Comparison of ENCODE assay signal across 8 cellular contexts in genomic region chr1:145690587-145691558, GRCh38. TPM values are rescaled to one million over a fixed set of nuclear protein-coding genes. Genes with fewer than 3 reads are reported as not detected.
A peak's percentile ranks its signal among the peaks of the same experiment; 100 is the strongest.
DNase-seq lines count a peak whose midpoint lies in the region; ATAC-seq, FAIRE-seq and TF ChIP-seq lines count a peak whose summit lies in the region.

No MANE protein-coding gene starts in this region.

- no peaks in the 10 kb centered on the region for H3K27me3 Mint-ChIP-seq in activated T-cell treated with anti-CD3 and anti-CD28 coated beads, Interleukin-2, amount 50 U/mL, for 72 hours (ENCODE audit: low read depth)

- peak; percentile 76 for ATAC-seq in HG03442 (IDR thresholded peaks at IDR 0.05; ENCODE audit: unreplicated experiment)
- peak; percentile 90 to 91 for ATAC-seq in activated T-cell treated with anti-CD3 and anti-CD28 coated beads, Interleukin-2, amount 50 U/mL, for 72 hours (replicated peaks in 1 of 2)
- ATAC-seq in GM18873 (IDR thresholded peaks at IDR 0.05; ENCODE audit: low FRiP score, unreplicated experiment): no peak

- H3K9me3 ChIP-seq in kidney (ENCODE audit: control insufficient read depth in 1 of 2, low read length in 2 of 2): no peaks in the 10 kb centered on the region

- H3K36me3 Mint-ChIP-seq in activated T-cell treated with anti-CD3 and anti-CD28 coated beads, Interleukin-2, amount 50 U/mL, for 72 hours (ENCODE audit: insufficient read depth in 2 of 2): no peaks in the 10 kb centered on the region

- no peak for TF ChIP-seq CTCF in kidney (IDR thresholded peaks at IDR 0.05; ENCODE audit: borderline replicate concordance, extremely low read depth, insufficient read depth)

- no peak overlapping the region for H3K9ac ChIP-seq in kidney (ENCODE audit: low read length in 2 of 2)

- intact Hi-C loops in kidney (cut with DNase I): no loop called here

- H3K27ac ChIP-seq in kidney (ENCODE audit: low read depth in 2 of 2, low read length in 2 of 2) (peak overlapping the region in 1 of 2 donors; percentile 23), substantia nigra (ENCODE audit: low read depth, low read length, poor library complexity, severe bottlenecking) (no peak overlapping the region)

- H3K4me1 ChIP-seq in kidney (ENCODE audit: control insufficient read depth in 1 of 2, insufficient read depth in 1 of 2, low read depth in 1 of 2, low read length in 2 of 2): peaks cover 14 to 25% of the 10 kb centered on the region in 2 donors

- peaks cover 8 to 23% of the 10 kb centered on the region in 2 donors for H3K36me3 ChIP-seq in kidney (ENCODE audit: control insufficient read depth in 1 of 2, insufficient read depth in 2 of 2, low read length in 2 of 2)

- peak; percentile 32 for DNase-seq in stimulated activated CD4-positive, alpha-beta T cell treated with anti-CD3 and anti-CD28 coated beads, Interleukin-15, amount 100 ng/mL, for 24 hours
- DNase-seq in stimulated activated CD4-positive, alpha-beta T cell treated with anti-CD3 and anti-CD28 coated beads, Interleukin-4, amount 100 ng/mL, for 1 hour: no peak
- peak; percentile 14 to 22 for DNase-seq in activated T-cell treated with anti-CD3 and anti-CD28 coated beads, Interleukin-2, amount 50 U/mL, for 72 hours
- DNase-seq in kidney tubule cell (ENCODE audit: low spot score) (peak; percentile 77), kidney (no peak), substantia nigra (lab: John Stamatoyannopoulos, UW) (no peak)

- no peaks in the 10 kb centered on the region for H3K9me3 Mint-ChIP-seq in activated T-cell treated with anti-CD3 and anti-CD28 coated beads, Interleukin-2, amount 50 U/mL, for 72 hours

- H3K4me1 Mint-ChIP-seq in activated T-cell treated with anti-CD3 and anti-CD28 coated beads, Interleukin-2, amount 50 U/mL, for 72 hours (ENCODE audit: low read depth): peaks cover 30% of the 10 kb centered on the region

- no peak overlapping the region for H3K27ac Mint-ChIP-seq in activated T-cell treated with anti-CD3 and anti-CD28 coated beads, Interleukin-2, amount 50 U/mL, for 72 hours

- peak overlapping the region in 1 of 2 donors; percentile 50 for H3K4me3 Mint-ChIP-seq in activated T-cell treated with anti-CD3 and anti-CD28 coated beads, Interleukin-2, amount 50 U/mL, for 72 hours

- no peak overlapping the region for H3K4me3 ChIP-seq in kidney (ENCODE audit: low read length in 2 of 2)

- FAIRE-seq in kidney (lab: Jason Lieb, UNC): no peak

RNA-seq across cellular contexts. Expression of gene PDZK1, which starts 16.3 kb away (rescaled TPM):
- under 1 TPM; 0.39 to 0.41 TPM for total RNA-seq in activated T-cell treated with anti-CD3 and anti-CD28 coated beads, Interleukin-2, amount 50 U/mL, for 72 hours
- total RNA-seq in kidney: 152 TPM
- polyA plus RNA-seq in kidney (ENCODE audit: insufficient read depth, low read depth, low replicate concordance): 659 TPM

RNA-seq across cellular contexts. Expression of gene CD160, which starts 28.4 kb away (rescaled TPM):
- total RNA-seq in activated T-cell treated with anti-CD3 and anti-CD28 coated beads, Interleukin-2, amount 50 U/mL, for 72 hours: under 1 TPM in 1 of 2 donors, not detected in 1; 0.29 TPM
- 0.60 TPM for total RNA-seq in kidney
- not detected for polyA plus RNA-seq in kidney (ENCODE audit: insufficient read depth, low read depth, low replicate concordance)

Comparison
In these comparisons a context has a peak if more than half of its experiments do, and no peak if none do; other contexts are left out.
1. DNase-seq: peak in stimulated activated CD4-positive, alpha-beta T cell treated with anti-CD3 and anti-CD28 coated beads, Interleukin-15, amount 100 ng/mL, for 24 hours (single experiment), activated T-cell treated with anti-CD3 and anti-CD28 coated beads, Interleukin-2, amount 50 U/mL, for 72 hours (2 of 2) and kidney tubule cell (single experiment); none in stimulated activated CD4-positive, alpha-beta T cell treated with anti-CD3 and anti-CD28 coated beads, Interleukin-4, amount 100 ng/mL, for 1 hour (single experiment), kidney (single experiment) and substantia nigra (0 of 49).
2. RNA of gene PDZK1, which starts 16.3 kb away (total RNA-seq): 152 TPM in kidney (single experiment); 0.39 to 0.41 TPM in activated T-cell treated with anti-CD3 and anti-CD28 coated beads, Interleukin-2, amount 50 U/mL, for 72 hours; every median in the first group is over 100 times any median in the second.